16 cellular contexts compared by ENCODE assay signal in genomic region chr3:188262488-188262887, GRCh38.
A peak's percentile ranks its signal among the peaks of the same experiment; 100 is the strongest.
DNase-seq lines count a peak whose midpoint lies in the region; ATAC-seq and TF ChIP-seq lines count a peak whose summit lies in the region.
"Had no signal": no experiment of that assay in that cellular context is flagged by ENCODE, and none has a peak within 500 bp of the region (broad histone marks: within the 10 kb centered on the region; RNA-seq: fewer than 3 reads in every experiment).

No MANE protein-coding gene starts in this region.

- H3K4me3 Mint-ChIP-seq in chondrocyte (ENCODE audit: unreplicated experiment), result peak overlapping the region; percentile 50
- no peak overlapping the region for H3K4me3 Mint-ChIP-seq in activated CD4-positive, alpha-beta T cell treated with anti-CD3 and anti-CD28 coated beads for 36 hours
- H3K4me3 Mint-ChIP-seq: activated CD8-positive, alpha-beta memory T cell treated with anti-CD3 and anti-CD28 coated beads, Interleukin-2, amount 10 ng/mL, durations not matched to agents 7 days and 5 days; activated naive CD8-positive, alpha-beta T cell; CD4-positive, alpha-beta T cell had no signal

- DNase-seq in Panc1 (ENCODE audit: low read depth, low spot score), result no peak
- no peak for DNase-seq in chondrocyte (ENCODE audit: low spot score)
- no peak for DNase-seq in suprapubic skin (ENCODE audit: low spot score in 2 of 2)
- DNase-seq in Karpas-422, result no peak
- DNase-seq in activated CD4-positive, alpha-beta T cell treated with anti-CD3 and anti-CD28 coated beads for 36 hours, result no peak
- DNase-seq in NCI-H2107 treated with DMSO at 0.1 percent for 48 hours (lab: John Stamatoyannopoulos, UW; ENCODE audit: unreplicated experiment), result no peak
- DNase-seq: activated CD8-positive, alpha-beta memory T cell treated with anti-CD3 and anti-CD28 coated beads, Interleukin-2, amount 10 ng/mL, durations not matched to agents 7 days and 5 days; CD4-positive, alpha-beta T cell; mammary epithelial cell; NCI-H1092; pancreas; stimulated activated CD4-positive, alpha-beta T cell treated with anti-CD3 and anti-CD28 coated beads, Interleukin-2, amount 100 ng/mL, for 24 hours; WERI-Rb-1 had no signal

- H3K4me2 ChIP-seq in Karpas-422 (ENCODE audit: low read depth, low read length, poor library complexity, severe bottlenecking), result no peak overlapping the region

- no peaks in the 10 kb centered on the region for H4K20me1 ChIP-seq in Karpas-422 (ENCODE audit: insufficient read depth, low read depth, low read length)

- H3K9ac ChIP-seq in muscle layer of colon (ENCODE audit: low read length) (peak overlapping the region; percentile 58), Karpas-422 (ENCODE audit: low read length) (no peak overlapping the region)

- no peaks in the 10 kb centered on the region for H3K36me3 Mint-ChIP-seq in chondrocyte (ENCODE audit: low read depth)
- H3K36me3 Mint-ChIP-seq in activated CD4-positive, alpha-beta T cell treated with anti-CD3 and anti-CD28 coated beads for 36 hours (ENCODE audit: low read depth), result peaks cover 6% of the 10 kb centered on the region

- H3K9me3 Mint-ChIP-seq in chondrocyte (ENCODE audit: low read depth), result no peaks in the 10 kb centered on the region
- H3K9me3 Mint-ChIP-seq in activated CD4-positive, alpha-beta T cell treated with anti-CD3 and anti-CD28 coated beads for 36 hours (ENCODE audit: low read depth), result no peaks in the 10 kb centered on the region
- H3K9me3 Mint-ChIP-seq: CD4-positive, alpha-beta T cell had no signal

- H3K27me3 ChIP-seq in Panc1 (ENCODE audit: control insufficient read depth, insufficient read depth, low read length), result no peaks in the 10 kb centered on the region
- no peaks in the 10 kb centered on the region for H3K27me3 ChIP-seq in muscle layer of colon (ENCODE audit: control insufficient read depth in 1 of 2, insufficient read depth in 2 of 2, low read length in 2 of 2)
- no peaks in the 10 kb centered on the region for H3K27me3 ChIP-seq in suprapubic skin
- H3K27me3 ChIP-seq in Karpas-422 (ENCODE audit: low read length), result no peaks in the 10 kb centered on the region
- H3K27me3 ChIP-seq: pancreas had no signal

- CTCF ChIA-PET in Panc1 (lab: Charles Lee), result no interaction called here
- CTCF ChIA-PET in activated CD4-positive, alpha-beta T cell treated with anti-CD3 and anti-CD28 coated beads for 36 hours (lab: Charles Lee), result interaction anchor here (1.2 to 1.5 kb wide), 2 partner anchors 8 to 16 kb away, joined by 3 to 6 read pairs; no protein-coding TSS in a partner anchor

- no peaks in the 10 kb centered on the region for H3K9me3 ChIP-seq in Panc1 (ENCODE audit: control insufficient read depth, insufficient read depth, low read depth, low read length)
- no peaks in the 10 kb centered on the region for H3K9me3 ChIP-seq in muscle layer of colon (ENCODE audit: low read length)
- no peaks in the 10 kb centered on the region for H3K9me3 ChIP-seq in suprapubic skin
- no peaks in the 10 kb centered on the region for H3K9me3 ChIP-seq in Karpas-422 (ENCODE audit: low read length)
- H3K9me3 ChIP-seq: pancreas had no signal

- no peaks in the 10 kb centered on the region for H3K9me2 ChIP-seq in Karpas-422 (replicated peaks; ENCODE audit: insufficient read depth, low read length)

- no peaks in the 10 kb centered on the region for H3K79me2 ChIP-seq in Karpas-422 (ENCODE audit: low read length)

- H2AFZ ChIP-seq in Karpas-422 (ENCODE audit: low read length), result no peak overlapping the region

- intact Hi-C loops in Panc1 (cut with micrococcal nuclease; ENCODE audit: unreplicated experiment), result loop anchor here (10.0 kb wide), 1 partner anchor 108 kb away; the partner anchor contains the start of gene LPP
- intact Hi-C loops in activated CD4-positive, alpha-beta T cell treated with anti-CD3 and anti-CD28 coated beads for 36 hours (cut with DNase I, micrococcal nuclease), result no loop called here

- no peaks in the 10 kb centered on the region for H3K27me3 Mint-ChIP-seq in chondrocyte (ENCODE audit: low read depth)
- no peaks in the 10 kb centered on the region for H3K27me3 Mint-ChIP-seq in activated CD4-positive, alpha-beta T cell treated with anti-CD3 and anti-CD28 coated beads for 36 hours
- H3K27me3 Mint-ChIP-seq: activated CD8-positive, alpha-beta memory T cell treated with anti-CD3 and anti-CD28 coated beads, Interleukin-2, amount 10 ng/mL, durations not matched to agents 7 days and 5 days; activated naive CD8-positive, alpha-beta T cell; CD4-positive, alpha-beta T cell had no signal

- peaks cover 94% of the 10 kb centered on the region for H3K4me1 ChIP-seq in Panc1 (ENCODE audit: control insufficient read depth, insufficient read depth, low read length)
- H3K4me1 ChIP-seq in muscle layer of colon (ENCODE audit: insufficient read depth, low read length), result peaks cover 95% of the 10 kb centered on the region
- H3K4me1 ChIP-seq in suprapubic skin, result peaks cover 35% of the 10 kb centered on the region
- peaks cover 13% of the 10 kb centered on the region for H3K4me1 ChIP-seq in Karpas-422 (ENCODE audit: low read length)

- in situ Hi-C loops in Panc1 (cut with HindIII; ENCODE audit: low pct_unique_long_range_greater_than_20kb, low sequenced_read_pairs), result no loop called here

- TF ChIP-seq EP300 in suprapubic skin (IDR thresholded peaks at IDR 0.05), result no peak

- ATAC-seq in Panc1, result no peak
- no peak for ATAC-seq in activated CD4-positive, alpha-beta T cell treated with anti-CD3 and anti-CD28 coated beads for 36 hours
- no peak for ATAC-seq in GM18867 (IDR thresholded peaks at IDR 0.05; ENCODE audit: unreplicated experiment)
- ATAC-seq: activated CD8-positive, alpha-beta memory T cell treated with anti-CD3 and anti-CD28 coated beads, Interleukin-2, amount 10 ng/mL, durations not matched to agents 7 days and 5 days had no signal

- TF ChIP-seq POLR2A in suprapubic skin (IDR thresholded peaks at IDR 0.05), result no peak

- POLR2A ChIA-PET in Panc1 (lab: Charles Lee), result interaction anchor here (0.6 kb wide), 1 partner anchor 517 kb away, joined by 3 read pairs; the partner anchor contains the start of gene BCL6
- POLR2A ChIA-PET in activated CD4-positive, alpha-beta T cell treated with anti-CD3 and anti-CD28 coated beads for 36 hours (lab: Charles Lee), result interaction anchor here (0.6 kb wide), 1 partner anchor 24 kb away, joined by 4 read pairs; no protein-coding TSS in a partner anchor

- peaks cover 34% of the 10 kb centered on the region for H3K4me1 Mint-ChIP-seq in chondrocyte (ENCODE audit: low read depth)
- peaks cover 7% of the 10 kb centered on the region for H3K4me1 Mint-ChIP-seq in activated CD4-positive, alpha-beta T cell treated with anti-CD3 and anti-CD28 coated beads for 36 hours

- H3K4me3 ChIP-seq in Panc1 (ENCODE audit: low read depth in 2 of 2, low read length in 2 of 2), result peak overlapping the region in 1 of 2 experiments; percentile 32; a peak in 2 of 4 replicates
- H3K4me3 ChIP-seq in muscle layer of colon (ENCODE audit: low read depth in 1 of 2, low read length in 2 of 2), result no peak overlapping the region
- no peak overlapping the region for H3K4me3 ChIP-seq in suprapubic skin
- no peak overlapping the region for H3K4me3 ChIP-seq in Karpas-422 (ENCODE audit: low read length)
- H3K4me3 ChIP-seq: pancreas had no signal

- 87% methylated on average over 5 of the region's 5 CpGs for WGBS in suprapubic skin

- H3K36me3 ChIP-seq in Panc1 (ENCODE audit: control insufficient read depth, insufficient read depth, low read length) (no peaks in the 10 kb centered on the region), muscle layer of colon (ENCODE audit: insufficient read depth, low read length) (no peaks in the 10 kb centered on the region), suprapubic skin (no peaks in the 10 kb centered on the region), Karpas-422 (ENCODE audit: insufficient read depth, low read length) (no peaks in the 10 kb centered on the region; the same call in 1 of the 2 replicates)
- H3K36me3 ChIP-seq: pancreas, WERI-Rb-1 had no signal

- TF ChIP-seq CTCF in Panc1 (IDR thresholded peaks at IDR 0.05), result no peak
- TF ChIP-seq CTCF in chondrocyte (IDR thresholded peaks at IDR 0.05), result no peak
- no peak for TF ChIP-seq CTCF in suprapubic skin (IDR thresholded peaks at IDR 0.05)

- H3K27ac ChIP-seq in Panc1 (ENCODE audit: low read length) (peak overlapping the region; percentile 73), muscle layer of colon (ENCODE audit: low read depth, low read length) (peak overlapping the region; percentile 76), suprapubic skin (peak overlapping the region; percentile 21), Karpas-422 (ENCODE audit: low read length) (no peak overlapping the region)
- H3K27ac ChIP-seq: pancreas, WERI-Rb-1 had no signal

- no peak overlapping the region for H3K27ac Mint-ChIP-seq in chondrocyte (ENCODE audit: unreplicated experiment)
- H3K27ac Mint-ChIP-seq in activated CD4-positive, alpha-beta T cell treated with anti-CD3 and anti-CD28 coated beads for 36 hours, result no peak overlapping the region
- H3K27ac Mint-ChIP-seq: activated CD8-positive, alpha-beta memory T cell treated with anti-CD3 and anti-CD28 coated beads, Interleukin-2, amount 10 ng/mL, durations not matched to agents 7 days and 5 days; CD4-positive, alpha-beta T cell had no signal

- no TSS peak for BruUV-seq in Panc1 (replicated peaks; lab: Mats Ljungman, UMichigan)
